ENCODE assay signal across 24 cellular contexts in genomic region chr11:21007297-21007696, GRCh38.
"Had no signal": no experiment of that assay in that cellular context is flagged by ENCODE, and none has a peak within 500 bp of the region (broad histone marks: within the 10 kb centered on the region; RNA-seq: fewer than 3 reads in every experiment).

No MANE protein-coding gene starts in this region.

- H3K27me3 ChIP-seq: gastrocnemius medialis, neural progenitor cell, right atrium auricular region, thyroid gland had no signal

- H3K4me1 Mint-ChIP-seq: immature natural killer cell; naive B cell; nephron; stimulated activated naive CD8-positive, alpha-beta T cell treated with anti-CD3 and anti-CD28 coated beads, Interleukin-15, amount 100 ng/mL, for 72 hours had no signal

- ATAC-seq: esophagus mucosa; gastrocnemius medialis; left ventricle myocardium superior; lower lobe of right lung; mucosa of descending colon; sciatic nerve; stimulated activated naive CD8-positive, alpha-beta T cell treated with anti-CD3 and anti-CD28 coated beads, Interleukin-15, amount 100 ng/mL, for 72 hours had no signal

- H3K4me3 ChIP-seq: dorsolateral prefrontal cortex, gastrocnemius medialis, lower lobe of right lung, mucosa of descending colon, neural progenitor cell, prostate gland, right atrium auricular region, smooth muscle cell, thyroid gland had no signal

- H3K9me3 Mint-ChIP-seq: nephron had no signal

- H3K4me1 ChIP-seq: gastrocnemius medialis, lower lobe of right lung, prostate gland, right atrium auricular region, thyroid gland had no signal

- H3K36me3 Mint-ChIP-seq: immature natural killer cell, naive B cell had no signal

- H3K36me3 ChIP-seq: gastrocnemius medialis, lower lobe of right lung, neural progenitor cell, prostate gland, right atrium auricular region, thyroid gland had no signal

- H3K9ac ChIP-seq: neural progenitor cell had no signal

- H3K9me3 ChIP-seq: gastrocnemius medialis, prostate gland, thyroid gland had no signal

- H3K27ac Mint-ChIP-seq: endodermal cell; immature natural killer cell; naive B cell; nephron; neural progenitor cell; stimulated activated naive CD8-positive, alpha-beta T cell treated with anti-CD3 and anti-CD28 coated beads, Interleukin-15, amount 100 ng/mL, for 72 hours had no signal

- H3K4me3 Mint-ChIP-seq: endodermal cell; immature natural killer cell; naive B cell; nephron; neural progenitor cell; stimulated activated naive CD8-positive, alpha-beta T cell treated with anti-CD3 and anti-CD28 coated beads, Interleukin-15, amount 100 ng/mL, for 72 hours had no signal

- H3K27me3 Mint-ChIP-seq: naive B cell; stimulated activated naive CD8-positive, alpha-beta T cell treated with anti-CD3 and anti-CD28 coated beads, Interleukin-15, amount 100 ng/mL, for 72 hours had no signal

- DNase-seq: dorsolateral prefrontal cortex; effector CD8-positive, alpha-beta T cell; endodermal cell; foreskin fibroblast; gastrocnemius medialis; immature natural killer cell; left ventricle myocardium superior; lower lobe of right lung; mucosa of descending colon; naive B cell; stimulated activated CD4-positive, alpha-beta T cell treated with anti-CD3 and anti-CD28 coated beads, Interleukin-12 subunit alpha, Interleukin-12 subunit beta, amount 100 ng/mL, for 4 hours; stimulated activated CD4-positive, alpha-beta T cell treated with anti-CD3 and anti-CD28 coated beads, Interleukin-1b, Interleukin-23, amount 100 ng/mL, for 48 hours; stimulated activated CD4-positive, alpha-beta T cell treated with anti-CD3 and anti-CD28 coated beads, Interleukin-4, amount 100 ng/mL, for 1 hour; stimulated activated CD8-positive, alpha-beta memory T cell treated with anti-CD3 and anti-CD28 coated beads, Interleukin-4, amount 100 ng/mL, for 48 hours; stimulated activated naive CD4-positive, alpha-beta T cell; stimulated activated naive CD8-positive, alpha-beta T cell treated with anti-CD3 and anti-CD28 coated beads, Interleukin-15, amount 100 ng/mL, for 72 hours; thyroid gland had no signal
